1 cellular context compared by ENCODE assay signal in the genomic region with DNA sequence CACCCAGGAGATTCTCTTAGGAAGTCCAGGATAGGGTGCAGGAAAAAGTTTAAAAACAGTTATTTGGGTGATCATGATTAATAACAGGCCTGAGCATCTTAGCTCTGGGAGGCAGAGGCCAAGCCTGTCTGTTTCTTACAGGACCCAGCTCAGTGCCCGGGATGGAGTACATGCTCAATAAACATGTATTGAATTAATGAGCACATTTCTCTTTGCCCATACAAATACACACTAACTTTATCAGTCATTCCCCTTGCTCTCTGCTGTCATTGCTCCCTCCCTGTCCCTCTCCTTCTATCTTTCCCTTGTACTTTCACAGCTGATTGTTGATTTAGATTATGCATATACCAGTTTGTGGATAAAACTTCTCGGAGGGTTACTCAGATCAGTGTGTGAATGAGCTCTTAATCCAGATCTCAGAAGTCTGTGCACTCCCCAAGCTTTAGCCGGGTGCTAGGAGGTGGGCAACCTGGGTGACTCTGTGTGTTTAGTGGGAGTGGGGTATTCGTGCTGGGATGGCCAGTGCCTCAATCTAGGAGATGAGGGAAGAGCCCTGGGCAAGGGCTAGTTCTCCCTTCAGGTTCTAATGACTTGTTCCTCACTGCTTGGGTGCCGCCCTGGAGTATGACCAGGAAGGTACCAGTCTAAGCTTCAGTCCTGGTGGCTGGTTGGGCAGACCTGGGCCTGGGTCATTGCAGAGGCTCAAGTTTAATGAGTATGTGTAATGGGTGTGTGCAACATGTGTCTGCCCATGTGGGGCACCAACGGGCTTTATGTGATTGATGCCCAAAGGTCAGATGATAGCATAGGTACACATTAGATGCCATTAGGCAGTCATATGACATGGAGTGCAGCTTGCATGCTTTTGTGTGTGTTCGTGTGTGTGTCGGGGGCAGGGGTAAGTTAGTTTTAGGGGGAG.
TF ChIP-seq lines count a peak whose summit lies in the region.

No MANE protein-coding gene starts in this region.

TF ChIP-seq in H1, 55 proteins besides CTCF, POLR2A, EP300 and RAD21:
- TF ChIP-seq KDM4A (IDR thresholded peaks at IDR 0.05; ENCODE audit: low read depth, low read length, severe bottlenecking): no peak
- TF ChIP-seq EZH2 (IDR thresholded peaks at IDR 0.05; ENCODE audit: low read depth, low read length, severe bottlenecking): peak; percentile 31
